ENCODE assay signal across 8 cellular contexts in the genomic region with DNA sequence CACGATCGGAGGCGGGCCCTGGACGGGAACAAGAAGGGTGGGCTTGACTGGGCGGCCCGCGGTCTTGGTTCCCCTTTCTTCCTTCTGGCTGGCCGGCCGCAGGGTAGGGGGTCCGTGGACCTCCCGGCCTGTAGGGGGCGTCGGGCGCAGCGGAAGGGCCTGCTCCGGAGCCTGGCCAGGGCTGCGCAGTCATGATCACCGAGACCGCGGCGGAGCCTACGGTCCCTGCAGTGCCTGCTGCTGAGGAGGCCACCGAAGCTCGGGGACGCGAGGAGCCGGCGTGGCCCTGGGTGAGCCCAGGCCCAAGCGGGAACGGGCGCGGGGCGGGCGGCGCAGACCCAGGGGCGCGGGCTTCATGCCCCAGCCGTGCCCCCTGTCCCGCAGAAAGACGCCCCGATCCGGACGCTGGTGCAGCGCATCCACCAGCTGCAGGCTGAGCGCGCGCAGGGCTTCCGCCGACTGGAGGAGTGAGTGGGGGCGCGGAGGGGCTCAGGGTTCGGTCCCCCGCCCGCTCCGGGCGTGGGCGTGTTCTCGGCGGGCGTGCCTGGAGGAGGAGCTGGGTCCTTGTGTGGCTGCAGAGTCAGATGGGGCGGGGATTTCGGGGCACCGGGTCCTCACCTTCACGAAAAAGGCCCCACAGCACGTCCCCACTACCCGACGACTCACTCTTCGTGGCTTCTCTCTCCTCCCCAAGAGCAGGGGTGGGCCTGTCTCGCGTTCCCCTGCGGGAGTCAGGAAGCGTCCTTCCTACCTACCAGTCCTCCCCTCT. TPM values are rescaled to one million over a fixed set of nuclear protein-coding genes. Genes with fewer than 3 reads are reported as not detected.
DNase-seq lines count a peak whose midpoint lies in the region; ATAC-seq, FAIRE-seq and TF ChIP-seq lines count a peak whose summit lies in the region.

TSS of gene REX1BD (plus strand) at position 188 of the 769 bp plus-strand sequence. CDS start at position 192, 4 bp downstream.

- peak; percentile 79 for TF ChIP-seq POLR2A in H54 (IDR thresholded peaks at IDR 0.05; ENCODE audit: low read depth, low read length)
- peak; percentile 28 to 55 for TF ChIP-seq POLR2A in gastroesophageal sphincter (IDR thresholded peaks at IDR 0.05)

- peak; percentile 80 to 93 (median 88) for TF ChIP-seq CTCF in gastroesophageal sphincter (IDR thresholded peaks at IDR 0.05)

- H3K36me3 ChIP-seq in gastroesophageal sphincter = peaks cover 0 to 16% of the 10 kb centered on the region in 2 donors

- TF ChIP-seq EP300 in gastroesophageal sphincter (IDR thresholded peaks at IDR 0.05) = no peak

- H3K9me3 ChIP-seq in gastroesophageal sphincter = no peaks in the 10 kb centered on the region

- FAIRE-seq in H54 (lab: Jason Lieb, UNC) = no peak

- in situ Hi-C loops in G401 (cut with HindIII; ENCODE audit: low sequenced_read_pairs) (no loop called here), SK-MEL-5 (cut with HindIII; ENCODE audit: low pct_unique_long_range_greater_than_20kb, low sequenced_read_pairs) (no loop called here)

- peak within 1 kb of the TSS; percentile 41 to 88 (median 84) for H3K27ac ChIP-seq in gastroesophageal sphincter

- peaks cover 0 to 42% (median 13%) of the 10 kb centered on the region in 3 donors for H3K4me1 ChIP-seq in gastroesophageal sphincter

- H3K27me3 ChIP-seq in gastroesophageal sphincter = no peaks in the 10 kb centered on the region

- WGBS in gastroesophageal sphincter (ENCODE audit: low coverage in 1 of 2), 2 donors = 0% methylated on average over 4 of the region's 72 CpGs; no CpG with 5 or more reads in 1 of the 2 donors

- H3K4me3 ChIP-seq in gastroesophageal sphincter = peak within 1 kb of the TSS; percentile 77 to 91

- DNase-seq in G401 (ENCODE audit: low spot score) (peak; percentile 82), H54 (ENCODE audit: insufficient read length, low spot score) (peak; percentile 78), LoVo (ENCODE audit: low spot score) (peak; percentile 83), SK-MEL-5 (ENCODE audit: low read depth, low spot score) (peak; percentile 55), nucleus accumbens (lab: John Stamatoyannopoulos, UW) (peak in 55 of 56 donors; percentile 29 to 89 (median 76)), superior temporal gyrus (ENCODE audit: extremely low spot score) (peak; percentile 78)
- peak; percentile 70 to 88 (median 76) for DNase-seq in activated naive CD4-positive, alpha-beta T cell (lab: John Stamatoyannopoulos, UW)

- ATAC-seq in gastroesophageal sphincter = peak; percentile 90

RNA-seq across cellular contexts. Expression of gene REX1BD, which starts in this region (rescaled TPM):
- 50.0 and 100 TPM in 2 replicates for total RNA-seq in G401 (2014; rRNA removed; shearing (Covaris generic))
- 25.0 and 28.8 TPM in 2 replicates for total RNA-seq in SK-MEL-5 (2014; rRNA removed; shearing (Covaris generic))
- polyA plus RNA-seq in SK-MEL-5 (2015; cell fraction: cytosol; rRNA removed) = 53.7 and 56.8 TPM in 2 replicates
- 249 and 303 TPM in 2 replicates for polyA plus RNA-seq in SK-MEL-5 (2015; cell fraction: nucleus; rRNA removed)
- total RNA-seq in gastroesophageal sphincter = 10 to 100 TPM; 64.8 to 72.6 (median 68.6) TPM

Comparison
In these comparisons a context has a peak if more than half of its experiments do, and no peak if none do; other contexts are left out.
1. Peak in every context shown above with its lines: DNase-seq, ATAC-seq, H3K4me3 ChIP-seq and H3K27ac ChIP-seq.